1 cellular context compared by ENCODE assay signal in genomic region chr11:47715082-47715669, GRCh38.
TF ChIP-seq lines count a peak whose summit lies in the region.

Gene AGBL2 (minus strand): TSS chr11:47715369. CDS start chr11:47714650, 719 bp downstream.

TF ChIP-seq in IMR-90, 13 proteins besides CTCF, POLR2A, EP300 and RAD21 (continued from another document):
- TF ChIP-seq MXI1 (IDR thresholded peaks at IDR 0.05; ENCODE audit: borderline replicate concordance, low read depth, low read length) (no peak), CEBPB (IDR thresholded peaks at IDR 0.05; ENCODE audit: low read depth, low read length) (no peak), SMC3 (IDR thresholded peaks at IDR 0.05; ENCODE audit: low read depth, low read length) (no peak), NFE2L2 (IDR thresholded peaks at IDR 0.05; ENCODE audit: low read depth, low read length) (no peak)
